In genomic region chr20:38199506-38200390, GRCh38 we compare ENCODE assay signal across 35 cellular contexts. TPM values are rescaled to one million over a fixed set of nuclear protein-coding genes. Genes with fewer than 3 reads are reported as not detected.
DNase-seq lines count a peak whose midpoint lies in the region; ATAC-seq, FAIRE-seq and TF ChIP-seq lines count a peak whose summit lies in the region.
"Had no signal": no experiment of that assay in that cellular context is flagged by ENCODE, and none has a peak within 500 bp of the region (broad histone marks: within the 10 kb centered on the region; RNA-seq: fewer than 3 reads in every experiment).

No MANE protein-coding gene starts in this region.

- in situ Hi-C loops in GM13977 (cut with MboI; ENCODE audit: low pct_unique_long_range_greater_than_20kb, low sequenced_read_pairs, unreplicated experiment) = loop anchor here (25.0 kb wide), 1 partner anchor 637 kb away; no protein-coding TSS in a partner anchor

- no peak overlapping the region for H2BK5ac ChIP-seq in H9 (ENCODE audit: insufficient read length, low read length)

- CTCF ChIA-PET in A549 (lab: Yijun Ruan, JAX) = interaction anchor here (1.0 to 19.7 kb wide), 6 partner anchors 17 to 635 kb away, joined by 3 to 350 read pairs (median 10); no protein-coding TSS in a partner anchor

- H4K5ac ChIP-seq in H9 (ENCODE audit: insufficient read length, low read depth, low read length) = no peak overlapping the region

- H3K9me3 ChIP-seq in A549 (no peaks in the 10 kb centered on the region), endodermal cell (ENCODE audit: control insufficient read depth, low read length) (no peaks in the 10 kb centered on the region), H9 (ENCODE audit: control insufficient read depth, low read depth, low read length) (no peaks in the 10 kb centered on the region)
- H3K9me3 ChIP-seq: adrenal gland, BE2C, mucosa of descending colon, pancreas, SK-N-SH, testis, vagina had no signal

- no peak overlapping the region for H3K4ac ChIP-seq in H9 (ENCODE audit: low read depth, low read length)

- no peak overlapping the region for H3K23ac ChIP-seq in H9 (ENCODE audit: insufficient read length, low read depth, low read length)

- no peak overlapping the region for H3K18ac ChIP-seq in H9 (ENCODE audit: insufficient read length, low read depth, low read length)

- POLR2A ChIA-PET in A549 (lab: Yijun Ruan, JAX) = interaction anchor here (0.7 kb wide), 1 partner anchor 87 kb away, joined by 4 read pairs; no protein-coding TSS in a partner anchor

- H3K79me2 ChIP-seq in H9 (ENCODE audit: insufficient read depth, low read length) = no peaks in the 10 kb centered on the region

- no peak overlapping the region for H2AK5ac ChIP-seq in H9 (ENCODE audit: insufficient read length, low read length)

- H3K4me1 Mint-ChIP-seq in endodermal cell = peaks cover 6% of the 10 kb centered on the region
- peaks cover 27% of the 10 kb centered on the region for H3K4me1 Mint-ChIP-seq in nephron
- peaks cover 11 to 17% of the 10 kb centered on the region in 2 experiments for H3K4me1 Mint-ChIP-seq in H9
- H3K4me1 Mint-ChIP-seq: activated naive CD4-positive, alpha-beta T cell treated with anti-CD3 and anti-CD28 coated beads, Interleukin-2, amount 10 ng/mL, durations not matched to agents 7 days and 5 days had no signal

- TF ChIP-seq CTCF in A549 (IDR thresholded peaks at IDR 0.05) (no peak), endodermal cell (conservative IDR thresholded peaks at IDR 0.05) (no peak), nephron (IDR thresholded peaks at IDR 0.05; ENCODE audit: unreplicated experiment in 3 of 3) (no peak), GM13977 (IDR thresholded peaks at IDR 0.05; ENCODE audit: extremely low read depth, insufficient read depth, missing control alignments) (no peak), H9 (conservative IDR thresholded peaks at IDR 0.05) (no peak)

- no peak overlapping the region for H3K4me3 ChIP-seq in A549
- no peak overlapping the region for H3K4me3 ChIP-seq in H7 (ENCODE audit: insufficient read depth, low read depth, low read length)
- H3K4me3 ChIP-seq in endodermal cell (ENCODE audit: low read length) = no peak overlapping the region
- H3K4me3 ChIP-seq: adrenal gland, GM12878, lung, mucosa of descending colon, pancreas, testis, vagina had no signal

- ATAC-seq in A549 = no peak
- ATAC-seq: GM12878, mucosa of descending colon, pancreas had no signal

- H3K36me3 Mint-ChIP-seq in endodermal cell (ENCODE audit: low read depth) = no peaks in the 10 kb centered on the region
- H3K36me3 Mint-ChIP-seq in nephron (ENCODE audit: low read depth) = no peaks in the 10 kb centered on the region
- H3K36me3 Mint-ChIP-seq in H9 (ENCODE audit: insufficient read depth in 1 of 3, low read depth in 3 of 3) = no peaks in the 10 kb centered on the region
- H3K36me3 Mint-ChIP-seq: activated naive CD4-positive, alpha-beta T cell treated with anti-CD3 and anti-CD28 coated beads, Interleukin-2, amount 10 ng/mL, durations not matched to agents 7 days and 5 days; brain had no signal

- H2BK20ac ChIP-seq in H9 (ENCODE audit: low read depth, low read length, poor library complexity, severe bottlenecking) = no peak overlapping the region

- H3K27ac Mint-ChIP-seq in endodermal cell (no peak overlapping the region), nephron (peak overlapping the region; percentile 40 to 79 (median 66)), H9 (no peak overlapping the region)
- H3K27ac Mint-ChIP-seq: activated naive CD4-positive, alpha-beta T cell treated with anti-CD3 and anti-CD28 coated beads, Interleukin-2, amount 10 ng/mL, durations not matched to agents 7 days and 5 days; stimulated activated naive CD8-positive, alpha-beta T cell treated with anti-CD3 and anti-CD28 coated beads, Interleukin-15, Interleukin-2, amounts not matched to agents 100 ng/mL and 50 ng/mL, for 24 hours had no signal

- H3K9me3 Mint-ChIP-seq in endodermal cell = no peaks in the 10 kb centered on the region
- no peaks in the 10 kb centered on the region for H3K9me3 Mint-ChIP-seq in nephron
- no peaks in the 10 kb centered on the region for H3K9me3 Mint-ChIP-seq in H9
- H3K9me3 Mint-ChIP-seq: activated naive CD4-positive, alpha-beta T cell treated with anti-CD3 and anti-CD28 coated beads, Interleukin-2, amount 10 ng/mL, durations not matched to agents 7 days and 5 days; stimulated activated naive CD8-positive, alpha-beta T cell treated with anti-CD3 and anti-CD28 coated beads, Interleukin-15, Interleukin-2, amounts not matched to agents 100 ng/mL and 50 ng/mL, for 24 hours had no signal

- H3K4me3 Mint-ChIP-seq in endodermal cell (no peak overlapping the region), nephron (no peak overlapping the region), H9 (no peak overlapping the region)
- H3K4me3 Mint-ChIP-seq: activated naive CD4-positive, alpha-beta T cell treated with anti-CD3 and anti-CD28 coated beads, Interleukin-2, amount 10 ng/mL, durations not matched to agents 7 days and 5 days; brain; stimulated activated naive CD8-positive, alpha-beta T cell treated with anti-CD3 and anti-CD28 coated beads, Interleukin-15, Interleukin-2, amounts not matched to agents 100 ng/mL and 50 ng/mL, for 24 hours had no signal

- H3T11ph ChIP-seq in H9 (ENCODE audit: low read length) = no peak overlapping the region

- H3K27me3 Mint-ChIP-seq in endodermal cell (ENCODE audit: insufficient read depth) = peaks cover 9% of the 10 kb centered on the region
- H3K27me3 Mint-ChIP-seq in nephron (ENCODE audit: low read depth) = peaks cover 11% of the 10 kb centered on the region
- H3K27me3 Mint-ChIP-seq in H9 (ENCODE audit: low read depth) = peaks cover 11% of the 10 kb centered on the region

- H3K4me2 ChIP-seq in A549 = no peak overlapping the region
- H3K4me2 ChIP-seq in H9 (ENCODE audit: insufficient read depth, insufficient read length, low read length) = no peak overlapping the region
- H3K4me2 ChIP-seq: SK-N-SH had no signal

- no peak for TF ChIP-seq RAD21 in A549 (conservative IDR thresholded peaks at IDR 0.05 in 1 of 2, IDR thresholded peaks at IDR 0.05 in 1 of 2)

- H2AFZ ChIP-seq in H9 (ENCODE audit: low read length) = no peak overlapping the region

- DNase-seq in A549 (ENCODE audit: low read depth in 1 of 2, low spot score in 1 of 2) = no peak
- DNase-seq in H7 = peak; percentile 20
- peak; percentile 23 for DNase-seq in endodermal cell
- no peak for DNase-seq in NCI-H345 (lab: John Stamatoyannopoulos, UW)
- no peak for DNase-seq in GM13977 (ENCODE audit: low spot score)
- DNase-seq in cerebellum (ENCODE audit: low spot score) = no peak
- DNase-seq in H9 = no peak
- DNase-seq: activated CD4-positive, CD25-positive, alpha-beta regulatory T cell; activated naive CD4-positive, alpha-beta T cell treated with anti-CD3 and anti-CD28 coated beads, Interleukin-2, amount 10 ng/mL, durations not matched to agents 7 days and 5 days; activated T-cell treated with anti-CD3 and anti-CD28 coated beads, Interleukin-2, amount 50 U/mL, for 48 hours; BE2C; DMS153; effector CD4-positive, alpha-beta T cell; glutamatergic neuron; MM.1S; mucosa of descending colon; NCI-H2029 treated with DMSO at 0.1 percent for 48 hours; NCI-H526 treated with DMSO at 0.1 percent for 48 hours; NK-92 treated with Interleukin-12 subunit alpha and Interleukin-12 subunit beta, amount 100 ng/mL, for 24 hours; SK-N-SH; small intestine; stimulated activated CD4-positive, alpha-beta T cell treated with anti-CD3 and anti-CD28 coated beads, Interleukin-1b, Interleukin-23, amount 100 ng/mL, for 48 hours; testis had no signal

- no peak overlapping the region for H4K91ac ChIP-seq in H9 (ENCODE audit: insufficient read length, low read depth, low read length)

- H4K20me1 ChIP-seq in H9 (ENCODE audit: control insufficient read depth, insufficient read depth, insufficient read length) = no peaks in the 10 kb centered on the region

- H3K4me1 ChIP-seq in A549 (peaks cover 20% of the 10 kb centered on the region; the same call in 2 of the 3 replicates), endodermal cell (ENCODE audit: control insufficient read depth, insufficient read depth, low read length) (no peaks in the 10 kb centered on the region), H9 (ENCODE audit: insufficient read depth, low read length) (no peaks in the 10 kb centered on the region)
- H3K4me1 ChIP-seq: BE2C, pancreas, testis, vagina had no signal

- H3K14ac ChIP-seq in H9 (ENCODE audit: insufficient read depth, low read length) = no peak overlapping the region

- no peaks in the 10 kb centered on the region for H3K27me3 ChIP-seq in H7 (ENCODE audit: control insufficient read depth, insufficient read depth, low read length)
- peaks cover 6% of the 10 kb centered on the region for H3K27me3 ChIP-seq in endodermal cell (ENCODE audit: control insufficient read depth, insufficient read depth, low read length, poor library complexity, severe bottlenecking)
- no peaks in the 10 kb centered on the region for H3K27me3 ChIP-seq in H9 (ENCODE audit: insufficient read depth, low read length)
- H3K27me3 ChIP-seq: adrenal gland, BE2C, pancreas, testis, vagina had no signal

- TF ChIP-seq POLR2A in A549 (IDR thresholded peaks at IDR 0.05; ENCODE audit: low read length) = no peak

- H3K9ac ChIP-seq in endodermal cell (ENCODE audit: extremely low read depth, low read length, poor library complexity, severe bottlenecking) (no peak overlapping the region), H9 (ENCODE audit: extremely low read depth, insufficient read length, low read length) (no peak overlapping the region)
- H3K9ac ChIP-seq: SK-N-SH had no signal

- no peak overlapping the region for H3K56ac ChIP-seq in H9 (ENCODE audit: insufficient read length, low read depth, low read length)

- H4K8ac ChIP-seq in H9 (replicated peaks; ENCODE audit: insufficient read length, low read depth, low read length) = no peak overlapping the region

- TF ChIP-seq EP300 in A549 (IDR thresholded peaks at IDR 0.05) = no peak

- no peaks in the 10 kb centered on the region for H3K23me2 ChIP-seq in H9 (ENCODE audit: insufficient read length, low read depth, low read length, poor library complexity, severe bottlenecking)

- no peak overlapping the region for H2BK15ac ChIP-seq in H9 (ENCODE audit: low read depth, low read length)

- no peaks in the 10 kb centered on the region for H3K79me1 ChIP-seq in H9 (ENCODE audit: insufficient read depth, low read depth, low read length, poor library complexity, severe bottlenecking)

- no peaks in the 10 kb centered on the region for H3K36me3 ChIP-seq in H7 (replicated peaks; ENCODE audit: control insufficient read depth, insufficient read depth, low read length)
- H3K36me3 ChIP-seq in endodermal cell (ENCODE audit: control insufficient read depth, insufficient read depth, low read length) = no peaks in the 10 kb centered on the region
- H3K36me3 ChIP-seq: adrenal gland, BE2C, pancreas, vagina had no signal

- FAIRE-seq in A549 (lab: Jason Lieb, UNC) = no peak
- FAIRE-seq: GM12878, H54, pancreas, small intestine, TTC549 had no signal

- H3K27ac ChIP-seq in A549 = peak overlapping the region; percentile 23 to 49; a peak in 3 of 6 replicates
- no peak overlapping the region for H3K27ac ChIP-seq in endodermal cell (ENCODE audit: low read depth, low read length)
- no peak overlapping the region for H3K27ac ChIP-seq in H9 (ENCODE audit: insufficient read length, low read depth, low read length)
- H3K27ac ChIP-seq: adrenal gland, HL-60, pancreas, testis, vagina had no signal

- 80% methylated on average over 13 of the region's 13 CpGs for WGBS in A549 (ENCODE audit: missing lambda C conversion rate)
- WGBS in endodermal cell (ENCODE audit: insufficient coverage in 1 of 2, insufficient read length in 1 of 2), 2 experiments = 90 to 94% methylated on average over 12 to 13 of the region's 13 CpGs
- no CpG with 5 or more reads among the region's 13 CpGs for WGBS in H9 (ENCODE audit: extremely low coverage, insufficient read length, low lambda C conversion rate)

- no peak overlapping the region for H2BK12ac ChIP-seq in H9 (ENCODE audit: insufficient read length, low read depth, low read length)

- H2BK120ac ChIP-seq in H9 (ENCODE audit: low read depth, low read length, poor library complexity, severe bottlenecking) = no peak overlapping the region

RNA-seq across cellular contexts. Expression of gene TGM2, which starts 34.7 kb away (rescaled TPM):
- polyA plus RNA-seq in A549 (2011; rRNA removed) (173 TPM in 2 replicates), A549 (2017; fragmentation: RNase III; extraction: RNeasy Plus Mini Kit Qiagen cat#74134 plus additional on column Dnase treatment) (348 to 469 TPM (median 441 TPM) in 3 replicates)
- polyA plus RNA-seq in A549 (2012; cell fraction: cytosol; rRNA removed) = 164 and 192 TPM in 2 replicates
- polyA plus RNA-seq in A549 (2012; cell fraction: nucleus; rRNA removed) = 241 and 325 TPM in 2 replicates
- polyA minus RNA-seq in A549 (2011; rRNA and poly(A)+ RNA removed) = 181 and 216 TPM in 2 replicates
- total RNA-seq in H7 (2014; rRNA removed; shearing (Covaris generic)) = 0.83 and 1.1 TPM in 2 replicates
- total RNA-seq in endodermal cell (under 1 TPM; 0.27 to 0.37 TPM), cerebellum (10.8 TPM), H9 (2021) (1.1 and 1.4 TPM in 2 replicates)
- polyA plus RNA-seq in endodermal cell (2013, experiment 1 of 2) = 3.4 TPM
- 2.1 TPM for polyA plus RNA-seq in endodermal cell (2013, experiment 2 of 2)
- polyA plus RNA-seq: neural cell had no signal

Comparison
In these comparisons a context has a peak if more than half of its experiments do, and no peak if none do; other contexts are left out.
1. DNase-seq: peak in H7 (single experiment) and endodermal cell (single experiment); none in A549 (0 of 2), NCI-H345 (single experiment), GM13977 (single experiment), cerebellum (single experiment) and H9 (single experiment).
2. H3K27ac ChIP-seq: peak in A549 (2 of 2); none in endodermal cell (single experiment) and H9 (single experiment).
3. H3K27ac Mint-ChIP-seq: peak in nephron (3 of 3); none in endodermal cell (single experiment) and H9 (0 of 3).